Comparison of ENCODE assay signal across 11 cellular contexts in the genomic region with DNA sequence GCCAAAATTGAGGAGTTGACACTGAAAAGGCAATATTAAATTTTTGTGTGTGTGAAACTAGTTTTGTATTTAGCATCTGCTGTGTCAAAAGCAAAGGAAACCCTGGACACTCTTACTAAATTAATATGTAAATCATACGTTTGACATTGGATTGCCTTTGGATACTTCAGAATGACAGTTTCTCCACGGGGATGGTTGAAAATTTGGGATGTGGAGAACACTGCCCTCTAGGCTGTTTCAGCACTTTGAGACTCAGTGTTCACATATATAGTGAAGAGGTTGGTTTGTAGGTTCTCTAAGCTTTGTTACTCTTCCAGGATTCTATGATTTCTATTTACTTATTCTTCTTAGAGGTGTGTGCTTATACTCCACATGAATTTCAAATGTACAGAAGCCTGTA. TPM values are rescaled to one million over a fixed set of nuclear protein-coding genes. Genes with fewer than 3 reads are reported as not detected.
DNase-seq lines count a peak whose midpoint lies in the region; ATAC-seq and TF ChIP-seq lines count a peak whose summit lies in the region.
"Had no signal": no experiment of that assay in that cellular context is flagged by ENCODE, and none has a peak within 500 bp of the region (broad histone marks: within the 10 kb centered on the region; RNA-seq: fewer than 3 reads in every experiment).

No MANE protein-coding gene starts in this region.

- H3K27ac ChIP-seq in liver (ENCODE audit: low read depth in 1 of 2, low read length in 2 of 2), result no peak overlapping the region

- WGBS in liver, result 24% methylated on average over 2 of the region's 2 CpGs

- POLR2A ChIA-PET in HEK293T (lab: Yijun Ruan, JAX), result no interaction called here
- POLR2A ChIA-PET in activated CD8-positive, alpha-beta T cell treated with anti-CD3 and anti-CD28 coated beads for 36 hours (lab: Charles Lee), result no interaction called here

- H3K9ac ChIP-seq in liver (ENCODE audit: low read depth in 1 of 2, low read length in 2 of 2), result no peak overlapping the region

- CTCF ChIA-PET in HEK293T (lab: Yijun Ruan, JAX), result interaction anchor here (0.6 to 3.1 kb wide), 5 partner anchors 19 to 1093 kb away, joined by 3 to 12 read pairs (median 4); no protein-coding TSS in a partner anchor
- CTCF ChIA-PET in activated CD8-positive, alpha-beta T cell treated with anti-CD3 and anti-CD28 coated beads for 36 hours (lab: Charles Lee), result no interaction called here

- DNase-seq in AG10803 (ENCODE audit: low read depth), result no peak
- DNase-seq in HEK293T (ENCODE audit: extremely low spot score), result peak; percentile 21
- DNase-seq in astrocyte of the cerebellum (ENCODE audit: low read depth), result no peak
- DNase-seq in posterior vena cava (ENCODE audit: low spot score), result no peak
- DNase-seq in pons (ENCODE audit: low spot score), result no peak
- no peak for DNase-seq in activated T-cell treated with anti-CD3 and anti-CD28 coated beads, Interleukin-2, amount 50 U/mL, for 48 hours
- no peak for DNase-seq in activated CD8-positive, alpha-beta T cell treated with anti-CD3 and anti-CD28 coated beads for 36 hours
- DNase-seq: activated gamma-delta T cell; IMR-90; naive thymus-derived CD8-positive, alpha-beta T cell had no signal

- peaks cover 4 to 22% (median 17%) of the 10 kb centered on the region in 4 donors for H3K4me1 ChIP-seq in liver (ENCODE audit: control insufficient read depth in 4 of 4, insufficient read depth in 4 of 4, low read length in 3 of 4)

- no peaks in the 10 kb centered on the region for H3K4me1 Mint-ChIP-seq in activated CD8-positive, alpha-beta T cell treated with anti-CD3 and anti-CD28 coated beads for 36 hours (ENCODE audit: low read depth)

- H3K9me3 ChIP-seq in liver (ENCODE audit: control insufficient read depth in 4 of 4, low read length in 3 of 4), result no peaks in the 10 kb centered on the region

- in situ Hi-C loops in astrocyte of the cerebellum (cut with HindIII; ENCODE audit: low sequenced_read_pairs), result no loop called here

- TF ChIP-seq CTCF in AG10803 (conservative IDR thresholded peaks at IDR 0.05; ENCODE audit: low read length) (peak; percentile 21), astrocyte of the cerebellum (IDR thresholded peaks at IDR 0.05; ENCODE audit: low read depth, low read length, missing control alignments) (peak; percentile 38), liver (IDR thresholded peaks at IDR 0.05; ENCODE audit: low read depth, low read length, missing input control) (no peak)
- TF ChIP-seq CTCF in activated CD8-positive, alpha-beta T cell treated with anti-CD3 and anti-CD28 coated beads for 36 hours (IDR thresholded peaks at IDR 0.05), result no peak

- peaks cover 0 to 15% (median 6%) of the 10 kb centered on the region in 4 donors for H3K27me3 ChIP-seq in liver (ENCODE audit: control insufficient read depth in 4 of 4, insufficient read depth in 4 of 4, low read length in 3 of 4)

- peak; percentile 44 to 57 for TF ChIP-seq RAD21 in liver (IDR thresholded peaks at IDR 0.05)

- H3K9me3 Mint-ChIP-seq in activated CD8-positive, alpha-beta T cell treated with anti-CD3 and anti-CD28 coated beads for 36 hours, result peaks cover 2% of the 10 kb centered on the region

- peaks cover 23% of the 10 kb centered on the region for H3K27me3 Mint-ChIP-seq in activated CD8-positive, alpha-beta T cell treated with anti-CD3 and anti-CD28 coated beads for 36 hours

- intact Hi-C loops in posterior vena cava (cut with DNase I), result no loop called here
- intact Hi-C loops in activated CD8-positive, alpha-beta T cell treated with anti-CD3 and anti-CD28 coated beads for 36 hours (cut with micrococcal nuclease), result no loop called here

- H3K4me3 ChIP-seq in AG10803 (ENCODE audit: low read length), result no peak overlapping the region
- no peak overlapping the region for H3K4me3 ChIP-seq in astrocyte of the cerebellum (ENCODE audit: low read depth, low read length)
- no peak overlapping the region for H3K4me3 ChIP-seq in liver (ENCODE audit: low read depth in 1 of 3, low read length in 3 of 3)

- no peaks in the 10 kb centered on the region for H3K36me3 ChIP-seq in liver (ENCODE audit: control insufficient read depth in 4 of 4, insufficient read depth in 3 of 4, low read depth in 1 of 4, low read length in 3 of 4)

- H3K27ac Mint-ChIP-seq in activated CD8-positive, alpha-beta T cell treated with anti-CD3 and anti-CD28 coated beads for 36 hours, result no peak overlapping the region
- H3K27ac Mint-ChIP-seq: naive thymus-derived CD8-positive, alpha-beta T cell had no signal

- H3K36me3 Mint-ChIP-seq in activated CD8-positive, alpha-beta T cell treated with anti-CD3 and anti-CD28 coated beads for 36 hours (ENCODE audit: low read depth), result no peaks in the 10 kb centered on the region

- H3K4me3 Mint-ChIP-seq in activated CD8-positive, alpha-beta T cell treated with anti-CD3 and anti-CD28 coated beads for 36 hours, result no peak overlapping the region
- H3K4me3 Mint-ChIP-seq: naive thymus-derived CD8-positive, alpha-beta T cell had no signal

- no peak for ATAC-seq in activated CD8-positive, alpha-beta T cell treated with anti-CD3 and anti-CD28 coated beads for 36 hours
- ATAC-seq: naive thymus-derived CD8-positive, alpha-beta T cell had no signal

TF ChIP-seq in HEK293T, 16 proteins besides CTCF, POLR2A, EP300 and RAD21:
- TF ChIP-seq FOXM1 (IDR thresholded peaks at IDR 0.05; ENCODE audit: borderline replicate concordance), result no peak
- TF ChIP-seq L3MBTL2 (conservative IDR thresholded peaks at IDR 0.05), result no peak
- no peak for TF ChIP-seq FOXA1 (IDR thresholded peaks at IDR 0.05)
- TF ChIP-seq, protein P1, sequence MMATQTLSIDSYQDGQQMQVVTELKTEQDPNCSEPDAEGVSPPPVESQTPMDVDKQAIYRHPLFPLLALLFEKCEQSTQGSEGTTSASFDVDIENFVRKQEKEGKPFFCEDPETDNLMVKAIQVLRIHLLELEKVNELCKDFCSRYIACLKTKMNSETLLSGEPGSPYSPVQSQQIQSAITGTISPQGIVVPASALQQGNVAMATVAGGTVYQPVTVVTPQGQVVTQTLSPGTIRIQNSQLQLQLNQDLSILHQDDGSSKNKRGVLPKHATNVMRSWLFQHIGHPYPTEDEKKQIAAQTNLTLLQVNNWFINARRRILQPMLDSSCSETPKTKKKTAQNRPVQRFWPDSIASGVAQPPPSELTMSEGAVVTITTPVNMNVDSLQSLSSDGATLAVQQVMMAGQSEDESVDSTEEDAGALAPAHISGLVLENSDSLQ (IDR thresholded peaks at IDR 0.05), result peak; percentile 68
- no peak for TF ChIP-seq SUZ12 (IDR thresholded peaks at IDR 0.05)

TF ChIP-seq in liver, 16 proteins besides CTCF, POLR2A, EP300 and RAD21 (continues in another document):
- TF ChIP-seq HNF4G (IDR thresholded peaks at IDR 0.05) (no peak), EGR1 (IDR thresholded peaks at IDR 0.05; ENCODE audit: low read depth in 2 of 2) (no peak), HNF4A (conservative IDR thresholded peaks at IDR 0.05) (no peak), SP1 (IDR thresholded peaks at IDR 0.05) (no peak), TAF1 (conservative IDR thresholded peaks at IDR 0.05) (no peak), NR2F2 (IDR thresholded peaks at IDR 0.05) (no peak), GABPA (IDR thresholded peaks at IDR 0.05 in 1 of 2, conservative IDR thresholded peaks at IDR 0.05 in 1 of 2) (no peak), FOXA1 (IDR thresholded peaks at IDR 0.05) (no peak), JUND (IDR thresholded peaks at IDR 0.05) (no peak), RXRA (IDR thresholded peaks at IDR 0.05) (no peak), YY1 (IDR thresholded peaks at IDR 0.05) (no peak), FOXA2 (IDR thresholded peaks at IDR 0.05) (no peak)
- TF ChIP-seq, protein P2, sequence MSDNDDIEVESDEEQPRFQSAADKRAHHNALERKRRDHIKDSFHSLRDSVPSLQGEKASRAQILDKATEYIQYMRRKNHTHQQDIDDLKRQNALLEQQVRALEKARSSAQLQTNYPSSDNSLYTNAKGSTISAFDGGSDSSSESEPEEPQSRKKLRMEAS (IDR thresholded peaks at IDR 0.05), result no peak
- TF ChIP-seq, protein P3, sequence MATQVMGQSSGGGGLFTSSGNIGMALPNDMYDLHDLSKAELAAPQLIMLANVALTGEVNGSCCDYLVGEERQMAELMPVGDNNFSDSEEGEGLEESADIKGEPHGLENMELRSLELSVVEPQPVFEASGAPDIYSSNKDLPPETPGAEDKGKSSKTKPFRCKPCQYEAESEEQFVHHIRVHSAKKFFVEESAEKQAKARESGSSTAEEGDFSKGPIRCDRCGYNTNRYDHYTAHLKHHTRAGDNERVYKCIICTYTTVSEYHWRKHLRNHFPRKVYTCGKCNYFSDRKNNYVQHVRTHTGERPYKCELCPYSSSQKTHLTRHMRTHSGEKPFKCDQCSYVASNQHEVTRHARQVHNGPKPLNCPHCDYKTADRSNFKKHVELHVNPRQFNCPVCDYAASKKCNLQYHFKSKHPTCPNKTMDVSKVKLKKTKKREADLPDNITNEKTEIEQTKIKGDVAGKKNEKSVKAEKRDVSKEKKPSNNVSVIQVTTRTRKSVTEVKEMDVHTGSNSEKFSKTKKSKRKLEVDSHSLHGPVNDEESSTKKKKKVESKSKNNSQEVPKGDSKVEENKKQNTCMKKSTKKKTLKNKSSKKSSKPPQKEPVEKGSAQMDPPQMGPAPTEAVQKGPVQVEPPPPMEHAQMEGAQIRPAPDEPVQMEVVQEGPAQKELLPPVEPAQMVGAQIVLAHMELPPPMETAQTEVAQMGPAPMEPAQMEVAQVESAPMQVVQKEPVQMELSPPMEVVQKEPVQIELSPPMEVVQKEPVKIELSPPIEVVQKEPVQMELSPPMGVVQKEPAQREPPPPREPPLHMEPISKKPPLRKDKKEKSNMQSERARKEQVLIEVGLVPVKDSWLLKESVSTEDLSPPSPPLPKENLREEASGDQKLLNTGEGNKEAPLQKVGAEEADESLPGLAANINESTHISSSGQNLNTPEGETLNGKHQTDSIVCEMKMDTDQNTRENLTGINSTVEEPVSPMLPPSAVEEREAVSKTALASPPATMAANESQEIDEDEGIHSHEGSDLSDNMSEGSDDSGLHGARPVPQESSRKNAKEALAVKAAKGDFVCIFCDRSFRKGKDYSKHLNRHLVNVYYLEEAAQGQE (IDR thresholded peaks at IDR 0.05), result no peak
- TF ChIP-seq, protein P4, sequence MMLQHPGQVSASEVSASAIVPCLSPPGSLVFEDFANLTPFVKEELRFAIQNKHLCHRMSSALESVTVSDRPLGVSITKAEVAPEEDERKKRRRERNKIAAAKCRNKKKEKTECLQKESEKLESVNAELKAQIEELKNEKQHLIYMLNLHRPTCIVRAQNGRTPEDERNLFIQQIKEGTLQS (IDR thresholded peaks at IDR 0.05), result no peak

RNA-seq across cellular contexts. Expression of a gene that starts 3.0 kb away (rescaled TPM):
- total RNA-seq in liver, result 10 to 100 TPM in 1 of 2 donors, 1 to 10 TPM in 1; 1.9 to 19.4 TPM
- under 1 TPM; 0.22 to 0.30 TPM for polyA plus RNA-seq in liver
- total RNA-seq in posterior vena cava, result 1 to 10 TPM; 1.4 to 3.4 TPM
- not detected for total RNA-seq in activated CD8-positive, alpha-beta T cell treated with anti-CD3 and anti-CD28 coated beads for 36 hours
- total RNA-seq: naive thymus-derived CD8-positive, alpha-beta T cell had no signal
- polyA plus RNA-seq: naive thymus-derived CD8-positive, alpha-beta T cell had no signal

Comparison
In these comparisons a context has a peak if more than half of its experiments do, and no peak if none do; other contexts are left out.
1. CTCF ChIP-seq: peak in AG10803 (single experiment) and astrocyte of the cerebellum (single experiment); none in liver (single experiment) and activated CD8-positive, alpha-beta T cell treated with anti-CD3 and anti-CD28 coated beads for 36 hours (single experiment).